ENCODE assay signal across 11 cellular contexts in genomic region chr3:119700920-119701734, GRCh38. TPM values are rescaled to one million over a fixed set of nuclear protein-coding genes. Genes with fewer than 3 reads are reported as not detected.
DNase-seq lines count a peak whose midpoint lies in the region; ATAC-seq and TF ChIP-seq lines count a peak whose summit lies in the region.
"Had no signal": no experiment of that assay in that cellular context is flagged by ENCODE, and none has a peak within 500 bp of the region (broad histone marks: within the 10 kb centered on the region; RNA-seq: fewer than 3 reads in every experiment).

No MANE protein-coding gene starts in this region.

- DNase-seq in M059J (ENCODE audit: low read depth) (peak; percentile 18), left lobe of liver (ENCODE audit: low spot score) (no peak), NCI-H1694 treated with DMSO at 0.1 percent for 48 hours (lab: John Stamatoyannopoulos, UW) (no peak), hepatocyte (ENCODE audit: low spot score) (no peak)
- DNase-seq in stimulated activated CD8-positive, alpha-beta memory T cell treated with anti-CD3 and anti-CD28 coated beads, Interleukin-4, amount 100 ng/mL, for 48 hours, result no peak

- no peaks in the 10 kb centered on the region for H3K79me2 ChIP-seq in hepatocyte

- ATAC-seq in GM18511 (IDR thresholded peaks at IDR 0.05; ENCODE audit: unreplicated experiment), result peak; percentile 13
- peak; percentile 5 for ATAC-seq in GM21447 (IDR thresholded peaks at IDR 0.05; ENCODE audit: unreplicated experiment)
- peak; percentile 14 for ATAC-seq in left lobe of liver
- ATAC-seq in HG02571 (IDR thresholded peaks at IDR 0.05; ENCODE audit: unreplicated experiment), result no peak

- no peaks in the 10 kb centered on the region for H3K36me3 ChIP-seq in hepatocyte (replicated peaks; ENCODE audit: insufficient read depth, low read depth)
- H3K36me3 ChIP-seq: ovary had no signal

- 93% methylated on average over 22 of the region's 22 CpGs for WGBS in hepatocyte (ENCODE audit: low lambda C conversion rate, missing lambda C conversion rate)

- H4K20me1 ChIP-seq in hepatocyte (ENCODE audit: insufficient read depth, poor library complexity, severe bottlenecking), result no peaks in the 10 kb centered on the region

- H3K27ac ChIP-seq in hepatocyte, result no peak overlapping the region
- H3K27ac ChIP-seq: epithelial cell of prostate, ovary had no signal

- H3K4me3 ChIP-seq in hepatocyte, result no peak overlapping the region
- H3K4me3 ChIP-seq: ovary had no signal

- no peaks in the 10 kb centered on the region for H3K4me1 ChIP-seq in hepatocyte (ENCODE audit: insufficient read depth)

- H3K9me2 ChIP-seq in hepatocyte (replicated peaks; ENCODE audit: insufficient read depth), result no peaks in the 10 kb centered on the region

- no peak overlapping the region for H2AFZ ChIP-seq in hepatocyte

- TF ChIP-seq CTCF in hepatocyte (IDR thresholded peaks at IDR 0.05; ENCODE audit: poor library complexity), result no peak

- H3K4me2 ChIP-seq in hepatocyte, result no peak overlapping the region

- H3K9me3 ChIP-seq in hepatocyte (ENCODE audit: low read depth), result no peaks in the 10 kb centered on the region
- H3K9me3 ChIP-seq: ovary had no signal

- H3K27me3 ChIP-seq in hepatocyte, result no peaks in the 10 kb centered on the region
- H3K27me3 ChIP-seq: ovary had no signal

RNA-seq across cellular contexts. Expression of gene CFAP91, which starts 1.7 kb away (rescaled TPM):
- 1.6 and 3.3 TPM in 2 replicates for total RNA-seq in M059J (2014; rRNA removed; shearing (Covaris generic))
- 0.55 TPM for total RNA-seq in left lobe of liver
- total RNA-seq in hepatocyte, result 1.4 and 2.3 TPM in 2 replicates
- polyA plus RNA-seq in hepatocyte, result 0.77 TPM in 1 of 2 replicates, not detected in the other
- total RNA-seq: OCI-LY7 had no signal

RNA-seq across cellular contexts. Expression of gene COX17, which starts 23.9 kb away (rescaled TPM):
- total RNA-seq in M059J (2014; rRNA removed; shearing (Covaris generic)), result 64.5 and 103 TPM in 2 replicates
- 31.0 TPM for total RNA-seq in left lobe of liver
- total RNA-seq in hepatocyte, result 27.0 and 28.3 TPM in 2 replicates
- polyA plus RNA-seq in hepatocyte, result 80.7 and 87.2 TPM in 2 replicates

RNA-seq across cellular contexts. Expression of gene POPDC2, which starts 40.7 kb away (rescaled TPM):
- total RNA-seq in M059J (2014; rRNA removed; shearing (Covaris generic)), result 0.12 TPM in 1 of 2 replicates, not detected in the other
- total RNA-seq in left lobe of liver (0.65 TPM), hepatocyte (2.7 and 3.9 TPM in 2 replicates)
- 1.2 and 1.6 TPM in 2 replicates for polyA plus RNA-seq in hepatocyte
